13 cellular contexts compared by ENCODE assay signal in the genomic region with DNA sequence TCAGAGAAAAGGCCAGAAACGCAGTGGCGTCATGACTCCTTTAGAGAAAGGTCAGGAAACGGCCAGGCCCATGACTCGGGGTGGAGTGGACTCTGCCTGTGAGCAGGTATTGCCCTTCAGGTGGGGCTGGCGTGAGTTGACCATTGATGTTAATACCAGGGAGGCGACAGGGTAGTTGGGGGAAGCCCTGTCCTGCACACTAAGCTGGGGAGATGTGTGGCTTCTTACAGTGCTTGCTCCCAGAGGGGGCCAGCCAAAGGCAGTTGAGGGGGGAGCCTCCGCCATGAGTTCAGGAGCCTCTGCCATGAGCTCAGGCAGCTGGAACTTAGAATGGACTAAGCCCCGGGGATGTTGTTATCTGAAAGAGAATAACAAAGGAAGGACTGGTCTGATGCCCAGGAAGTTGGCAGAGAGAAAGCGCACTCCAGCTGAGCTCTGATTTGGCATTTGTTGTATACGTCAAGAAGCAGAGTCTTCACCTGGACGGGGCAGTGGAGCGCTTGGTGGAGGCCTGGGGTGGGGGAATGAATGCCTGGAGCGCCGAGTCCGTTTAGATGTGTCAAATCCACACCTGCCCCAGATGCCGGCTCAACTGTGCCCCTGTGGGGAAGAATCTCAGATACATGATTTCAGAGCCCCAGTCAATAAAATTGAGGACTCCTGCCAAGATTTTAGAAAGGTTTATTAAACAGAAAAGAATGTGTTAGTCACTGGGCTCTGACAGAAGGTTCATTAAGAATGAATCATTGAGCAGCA.
DNase-seq lines count a peak whose midpoint lies in the region; ATAC-seq and TF ChIP-seq lines count a peak whose summit lies in the region.
"Had no signal": no experiment of that assay in that cellular context is flagged by ENCODE, and none has a peak within 500 bp of the region (broad histone marks: within the 10 kb centered on the region; RNA-seq: fewer than 3 reads in every experiment).

No MANE protein-coding gene starts in this region.

- no peak overlapping the region for H3K4me3 ChIP-seq in H7 (ENCODE audit: insufficient read depth, low read depth, low read length)
- H3K4me3 ChIP-seq in esophagus squamous epithelium = no peak overlapping the region
- H3K4me3 ChIP-seq: testis had no signal

- H3K27ac ChIP-seq in esophagus squamous epithelium = peak overlapping the region; percentile 4 to 85 (median 68)
- H3K27ac ChIP-seq: testis had no signal

- TF ChIP-seq CTCF in esophagus squamous epithelium (IDR thresholded peaks at IDR 0.05) (no peak), mesothelial cell of epicardium (IDR thresholded peaks at IDR 0.05; ENCODE audit: unreplicated experiment) (no peak)

- no peaks in the 10 kb centered on the region; the same call in 1 of the 2 replicates for H3K36me3 ChIP-seq in H7 (replicated peaks; ENCODE audit: control insufficient read depth, insufficient read depth, low read length)
- H3K36me3 ChIP-seq in esophagus squamous epithelium = peaks cover 0 to 12% (median 0%) of the 10 kb centered on the region in 3 donors

- H3K9me3 Mint-ChIP-seq in mesothelial cell of epicardium = peaks cover 8% of the 10 kb centered on the region
- H3K9me3 Mint-ChIP-seq: T-cell had no signal

- no peak overlapping the region for H3K4me3 Mint-ChIP-seq in mesothelial cell of epicardium
- H3K4me3 Mint-ChIP-seq: nephron, T-cell had no signal

- no peak for TF ChIP-seq POLR2A in esophagus squamous epithelium (IDR thresholded peaks at IDR 0.05)

- H3K27ac Mint-ChIP-seq in mesothelial cell of epicardium = no peak overlapping the region
- H3K27ac Mint-ChIP-seq: nephron, T-cell had no signal

- WGBS in esophagus squamous epithelium, 2 donors = 44 to 68% methylated on average over 15 of the region's 16 CpGs

- no peaks in the 10 kb centered on the region for H3K27me3 Mint-ChIP-seq in mesothelial cell of epicardium (ENCODE audit: low read depth)
- H3K27me3 Mint-ChIP-seq: T-cell had no signal

- peaks cover 0 to 26% (median 8%) of the 10 kb centered on the region in 3 donors for H3K4me1 ChIP-seq in esophagus squamous epithelium
- H3K4me1 ChIP-seq: testis had no signal

- peaks cover 19% of the 10 kb centered on the region for H3K36me3 Mint-ChIP-seq in mesothelial cell of epicardium

- ATAC-seq in sciatic nerve (no peak), HG03460 (IDR thresholded peaks at IDR 0.05; ENCODE audit: unreplicated experiment) (no peak)
- ATAC-seq: T-cell had no signal

- DNase-seq in H7 (peak; percentile 48), RPMI7951 (ENCODE audit: low read depth) (peak; percentile 51), esophagus squamous epithelium (lab: John Stamatoyannopoulos, UW) (no peak), sciatic nerve (ENCODE audit: low spot score) (peak; percentile 47), NCI-H2227 treated with DMSO at 0.1 percent for 48 hours (lab: John Stamatoyannopoulos, UW) (no peak), mesothelial cell of epicardium (ENCODE audit: low spot score in 2 of 2, unreplicated experiment in 2 of 2) (no peak)
- DNase-seq: GDM1; NCI-H774; stimulated activated CD4-positive, alpha-beta T cell treated with anti-CD3 and anti-CD28 coated beads, Interleukin-4, amount 100 ng/mL, for 1 hour; T-cell; testis had no signal

- intact Hi-C loops in esophagus squamous epithelium (cut with DNase I) = no loop called here
- intact Hi-C loops in sciatic nerve (cut with DNase I) = no loop called here

- no peaks in the 10 kb centered on the region for H3K27me3 ChIP-seq in H7 (ENCODE audit: control insufficient read depth, insufficient read depth, low read length)
- no peaks in the 10 kb centered on the region for H3K27me3 ChIP-seq in esophagus squamous epithelium
- H3K27me3 ChIP-seq: testis had no signal

- H3K4me1 Mint-ChIP-seq in mesothelial cell of epicardium = no peaks in the 10 kb centered on the region
- H3K4me1 Mint-ChIP-seq: nephron had no signal

- no peaks in the 10 kb centered on the region for H3K9me3 ChIP-seq in esophagus squamous epithelium
- H3K9me3 ChIP-seq: testis had no signal

Comparison
In these comparisons a context has a peak if more than half of its experiments do, and no peak if none do; other contexts are left out.
1. DNase-seq: peak in H7 (single experiment), RPMI7951 (single experiment) and sciatic nerve (single experiment); none in esophagus squamous epithelium (single experiment), NCI-H2227 treated with DMSO at 0.1 percent for 48 hours (single experiment) and mesothelial cell of epicardium (0 of 2).